ENCODE assay signal across 3 cellular contexts in genomic region chr13:96041326-96042092, GRCh38.
TF ChIP-seq lines count a peak whose summit lies in the region.

No MANE protein-coding gene starts in this region.

TF ChIP-seq in GM23338, 12 proteins besides CTCF, POLR2A, EP300 and RAD21 (continues in another document):
- TF ChIP-seq ZNF331 (CRISPR knock-in tag; IDR thresholded peaks at IDR 0.05; ENCODE audit: low read depth) (no peak), EZH2phosphoT487 (IDR thresholded peaks at IDR 0.05; ENCODE audit: unreplicated experiment) (no peak), JUNB (IDR thresholded peaks at IDR 0.05; ENCODE audit: unreplicated experiment) (no peak), STAT1 (IDR thresholded peaks at IDR 0.05; ENCODE audit: unreplicated experiment) (no peak), ETS1 (IDR thresholded peaks at IDR 0.05) (no peak), CREB1 (CRISPR knock-in tag; IDR thresholded peaks at IDR 0.05; ENCODE audit: low read depth) (no peak), EZH2 (IDR thresholded peaks at IDR 0.05; ENCODE audit: low read depth, unreplicated experiment) (no peak), POLR2AphosphoS5 (IDR thresholded peaks at IDR 0.05; ENCODE audit: low read depth) (no peak), ZNF114 (CRISPR knock-in tag; IDR thresholded peaks at IDR 0.05) (no peak), REST (IDR thresholded peaks at IDR 0.05; ENCODE audit: unreplicated experiment) (no peak)

TF ChIP-seq in HEK293, 187 proteins besides CTCF, POLR2A, EP300 and RAD21 (continues in another document):
- TF ChIP-seq ZFHX2 (tag by site-specific recombination; conservative IDR thresholded peaks at IDR 0.05) (peak; percentile 45; the same call in 1 of the 2 replicates), ZNF473 (tag by site-specific recombination; IDR thresholded peaks at IDR 0.05) (no peak), PATZ1 (tag by site-specific recombination; IDR thresholded peaks at IDR 0.05) (no peak), ZNF768 (tag by site-specific recombination; IDR thresholded peaks at IDR 0.05) (no peak), SCRT1 (tag by site-specific recombination; IDR thresholded peaks at IDR 0.05; ENCODE audit: borderline replicate concordance) (0 out of 2 replicates have a peak, but pooled peaks have one; percentile 28), REST (tag by site-specific recombination; IDR thresholded peaks at IDR 0.05) (no peak), ZNF449 (tag by site-specific recombination; IDR thresholded peaks at IDR 0.05) (no peak), ZNF830 (tag by site-specific recombination; IDR thresholded peaks at IDR 0.05; ENCODE audit: low read depth) (no peak), ZBTB21 (tag by site-specific recombination; IDR thresholded peaks at IDR 0.05) (no peak), ZNF280D (tag by site-specific recombination; IDR thresholded peaks at IDR 0.05) (no peak), ZSCAN18 (tag by site-specific recombination; IDR thresholded peaks at IDR 0.05) (no peak)

TF ChIP-seq in H1, 55 proteins besides CTCF, POLR2A, EP300 and RAD21:
- TF ChIP-seq TCF12 (IDR thresholded peaks at IDR 0.05; ENCODE audit: low read depth, low read length) (no peak), POLR2AphosphoS5 (IDR thresholded peaks at IDR 0.05; ENCODE audit: low read depth, low read length) (no peak), HDAC2 (IDR thresholded peaks at IDR 0.05; ENCODE audit: borderline replicate concordance in 1 of 2, low read depth in 2 of 2, low read length in 2 of 2) (no peak), KDM5A (IDR thresholded peaks at IDR 0.05; ENCODE audit: low read length) (no peak), YY1 (IDR thresholded peaks at IDR 0.05; ENCODE audit: low read depth, low read length) (peak; percentile 78), ATF3 (IDR thresholded peaks at IDR 0.05; ENCODE audit: insufficient read depth, low read depth, low read length) (no peak)
TF ChIP-seq in H1: peak in this region for 1.
